Comparison of ENCODE assay signal across 17 cellular contexts in genomic region chrX:10030570-10030969, GRCh38.
DNase-seq lines count a peak whose midpoint lies in the region; ATAC-seq and TF ChIP-seq lines count a peak whose summit lies in the region.
"Had no signal": no experiment of that assay in that cellular context is flagged by ENCODE, and none has a peak within 500 bp of the region (broad histone marks: within the 10 kb centered on the region; RNA-seq: fewer than 3 reads in every experiment).

No MANE protein-coding gene starts in this region.

- ATAC-seq in Right ventricle myocardium superior (ENCODE audit: poor library complexity) (no peak), left ventricle myocardium superior (no peak)
- ATAC-seq: naive thymus-derived CD8-positive, alpha-beta T cell; Right ventricle myocardium inferior had no signal

- H3K4me3 ChIP-seq in SU-DHL-6 (ENCODE audit: insufficient read depth, low read length, poor library complexity, severe bottlenecking), result no peak overlapping the region
- no peak overlapping the region for H3K4me3 ChIP-seq in fibroblast of mammary gland (ENCODE audit: control insufficient read depth, low read depth, low read length)
- no peak overlapping the region for H3K4me3 ChIP-seq in sigmoid colon
- H3K4me3 ChIP-seq: colonic mucosa had no signal

- H3K4me1 ChIP-seq in sigmoid colon, result peaks cover 0 to 25% (median 5%) of the 10 kb centered on the region in 4 donors
- H3K4me1 ChIP-seq: colonic mucosa had no signal

- H3K27me3 ChIP-seq in SU-DHL-6 (ENCODE audit: low read length), result no peaks in the 10 kb centered on the region
- H3K27me3 ChIP-seq in sigmoid colon, result no peaks in the 10 kb centered on the region
- H3K27me3 ChIP-seq: colonic mucosa had no signal

- intact Hi-C loops in sigmoid colon (cut with DNase I), result no loop called here
- intact Hi-C loops in Right ventricle myocardium superior (cut with DNase I), result no loop called here
- intact Hi-C loops in left ventricle myocardium superior (cut with micrococcal nuclease), result no loop called here

- no peak for TF ChIP-seq CTCF in SU-DHL-6 (IDR thresholded peaks at IDR 0.05; ENCODE audit: insufficient read depth, low read length, poor library complexity, severe bottlenecking)
- TF ChIP-seq CTCF in fibroblast of mammary gland (conservative IDR thresholded peaks at IDR 0.05; ENCODE audit: control insufficient read depth, insufficient read depth, low read depth, low read length), result no peak
- TF ChIP-seq CTCF in sigmoid colon (IDR thresholded peaks at IDR 0.05), result no peak

- H3K4me2 ChIP-seq in SU-DHL-6 (ENCODE audit: low read depth, low read length, poor library complexity, severe bottlenecking), result peak overlapping the region; percentile 60

- peaks cover 24% of the 10 kb centered on the region for H3F3A ChIP-seq in SU-DHL-6 (ENCODE audit: insufficient read depth)

- no peaks in the 10 kb centered on the region for H3K36me3 ChIP-seq in SU-DHL-6 (ENCODE audit: low read length)
- H3K36me3 ChIP-seq in sigmoid colon, result no peaks in the 10 kb centered on the region
- H3K36me3 ChIP-seq: colonic mucosa had no signal

- H3K9me3 ChIP-seq in SU-DHL-6 (ENCODE audit: insufficient read depth, low read length) (no peaks in the 10 kb centered on the region), sigmoid colon (no peaks in the 10 kb centered on the region)
- H3K9me3 ChIP-seq: colonic mucosa had no signal

- TF ChIP-seq POLR2A in sigmoid colon (IDR thresholded peaks at IDR 0.05), result no peak

- 87 to 91% methylated on average over 3 of the region's 3 CpGs for WGBS in sigmoid colon, 2 donors

- H3K9me2 ChIP-seq in SU-DHL-6 (replicated peaks; ENCODE audit: insufficient read depth, low read length), result no peaks in the 10 kb centered on the region

- peaks cover 57% of the 10 kb centered on the region for H3K79me2 ChIP-seq in SU-DHL-6 (ENCODE audit: insufficient read depth, low read length)

- H3K9ac ChIP-seq in SU-DHL-6 (ENCODE audit: low read length), result peak overlapping the region; percentile 53

- no peak for TF ChIP-seq EP300 in sigmoid colon (IDR thresholded peaks at IDR 0.05)

- no peak overlapping the region for H2AFZ ChIP-seq in SU-DHL-6 (ENCODE audit: low read depth, low read length, severe bottlenecking)

- peak overlapping the region; percentile 93 for H3K27ac ChIP-seq in SU-DHL-6 (ENCODE audit: low read depth, low read length)
- no peak overlapping the region for H3K27ac ChIP-seq in sigmoid colon
- H3K27ac ChIP-seq: colonic mucosa had no signal

- DNase-seq in NCI-H146 (lab: John Stamatoyannopoulos, UW) (peak; percentile 13), NCI-H146 treated with DMSO at 0.1 percent for 48 hours (lab: John Stamatoyannopoulos, UW; ENCODE audit: unreplicated experiment) (no peak), fibroblast of mammary gland (ENCODE audit: low read depth) (peak; percentile 65), sigmoid colon (peak; percentile 6), COLO829 (ENCODE audit: low spot score) (no peak), Right ventricle myocardium superior (no peak), left ventricle myocardium superior (no peak)
- DNase-seq: 8988T; activated B cell treated with CpG ODN at 0.5 μM for 24 hours; activated effector memory CD4-positive, alpha-beta T cell treated with anti-CD3 and anti-CD28 coated beads, Interleukin-2, amount 50 U/mL, for 16 hours; amygdala; colonic mucosa; naive thymus-derived CD8-positive, alpha-beta T cell; NCI-H1417; NK-92 treated with Interleukin-12 subunit alpha and Interleukin-12 subunit beta, amount 100 ng/mL, for 24 hours had no signal

- no peaks in the 10 kb centered on the region for H4K20me1 ChIP-seq in SU-DHL-6 (ENCODE audit: low read depth, low read length)

Comparison
In these comparisons a context has a peak if more than half of its experiments do, and no peak if none do; other contexts are left out.
1. DNase-seq: peak in NCI-H146 (single experiment), fibroblast of mammary gland (single experiment) and sigmoid colon (single experiment); none in NCI-H146 treated with DMSO at 0.1 percent for 48 hours (single experiment), COLO829 (single experiment), Right ventricle myocardium superior (single experiment) and left ventricle myocardium superior (single experiment).